In the genomic region with DNA sequence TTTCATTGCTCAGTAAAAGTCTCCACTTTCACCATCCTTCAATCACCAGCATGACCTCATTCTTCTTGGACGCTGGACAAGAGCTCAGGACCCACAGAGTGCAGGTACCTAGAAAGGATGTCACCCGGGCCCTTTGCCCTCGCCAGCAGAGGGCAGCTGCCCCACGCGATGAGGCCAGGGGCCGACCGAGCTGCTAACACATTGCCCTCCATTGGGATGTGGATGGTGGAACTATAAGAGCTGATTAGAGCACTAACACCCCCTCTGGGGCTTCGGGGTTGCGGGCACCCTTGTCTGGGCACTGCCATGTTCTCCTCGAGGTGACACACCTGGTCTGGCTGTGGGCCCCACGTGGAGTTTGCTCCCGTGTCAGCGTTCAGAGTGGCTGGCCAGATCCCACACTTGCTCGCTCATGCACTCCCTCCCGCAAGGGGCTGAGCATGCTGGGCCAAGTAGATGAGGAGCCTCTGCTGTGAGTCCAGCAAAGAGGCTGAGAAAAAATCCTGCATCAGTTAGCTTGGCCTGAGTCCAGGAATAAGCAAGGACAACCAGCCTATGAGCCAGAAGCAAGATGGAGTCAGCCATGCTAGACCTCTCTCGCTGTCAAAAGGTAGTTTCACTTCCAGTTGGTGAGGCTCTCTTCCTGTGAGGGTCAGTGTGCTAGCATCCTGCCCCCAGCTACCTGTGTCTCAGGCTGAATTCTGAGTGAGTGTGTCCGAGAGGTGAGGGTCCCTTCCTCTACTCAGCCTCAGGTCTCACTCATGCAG, we compare ENCODE assay signal across 12 cellular contexts. TPM values are rescaled to one million over a fixed set of nuclear protein-coding genes. Genes with fewer than 3 reads are reported as not detected.
A peak's percentile ranks its signal among the peaks of the same experiment; 100 is the strongest.
DNase-seq lines count a peak whose midpoint lies in the region; ATAC-seq and TF ChIP-seq lines count a peak whose summit lies in the region.
"Had no signal": no experiment of that assay in that cellular context is flagged by ENCODE, and none has a peak within 500 bp of the region (broad histone marks: within the 10 kb centered on the region; RNA-seq: fewer than 3 reads in every experiment).

No MANE protein-coding gene starts in this region.

- no peak overlapping the region for H3K9ac ChIP-seq in PC-3 (ENCODE audit: low read length)

- CTCF ChIA-PET in PC-3 (lab: Charles Lee), result no interaction called here

- TF ChIP-seq CTCF in 22Rv1 (IDR thresholded peaks at IDR 0.05) (peak; percentile 32), GM12864 (IDR thresholded peaks at IDR 0.05; ENCODE audit: low read depth, low read length, missing control alignments) (peak; percentile 17), PC-3 (conservative IDR thresholded peaks at IDR 0.05; ENCODE audit: low read depth, low read length) (peak; percentile 37; the same call in 1 of the 2 replicates), heart right ventricle (IDR thresholded peaks at IDR 0.05) (peak in 7 of 9 donors; percentile 28 to 54 (median 42))

- 83 to 84% methylated on average over 17 of the region's 17 CpGs for WGBS in heart right ventricle, 2 donors

- POLR2A ChIA-PET in PC-3 (lab: Charles Lee; ENCODE audit: unreplicated experiment), result no interaction called here

- H3K27me3 ChIP-seq in PC-3 (ENCODE audit: low read length), result peaks cover 42% of the 10 kb centered on the region
- peaks cover 0 to 15% (median 0%) of the 10 kb centered on the region in 7 donors for H3K27me3 ChIP-seq in heart right ventricle

- DNase-seq in GM12864 (ENCODE audit: low read depth), result no peak
- peak; percentile 18 for DNase-seq in PC-3
- DNase-seq in heart right ventricle, result no peak
- DNase-seq in nucleus accumbens (lab: John Stamatoyannopoulos, UW), result no peak
- DNase-seq in stimulated activated CD4-positive, alpha-beta T cell treated with anti-CD3 and anti-CD28 coated beads, Interleukin-15, amount 100 ng/mL, for 24 hours, result no peak
- DNase-seq: GF-D8, islet precursor cell, T-helper 9 cell had no signal

- H3K36me3 ChIP-seq in PC-3 (ENCODE audit: low read depth, low read length) (no peaks in the 10 kb centered on the region), heart right ventricle (no peaks in the 10 kb centered on the region)

- H3K9me3 ChIP-seq in PC-3 (ENCODE audit: low read length), result no peaks in the 10 kb centered on the region
- peaks cover 0 to 5% (median 0%) of the 10 kb centered on the region in 11 donors for H3K9me3 ChIP-seq in heart right ventricle

- no peak overlapping the region for H3K4me2 ChIP-seq in PC-3 (ENCODE audit: low read length)

- H4K20me1 ChIP-seq in PC-3 (ENCODE audit: low read length), result no peaks in the 10 kb centered on the region

- intact Hi-C loops in PC-3 (cut with micrococcal nuclease) (no loop called here), heart right ventricle (cut with DNase I) (loop anchor here in 3 of 10 donors (1.0 to 5.0 kb wide), 4 partner anchors 50 to 125 kb away; a partner anchor contains a TSS)

- no peak overlapping the region for H3K4me3 ChIP-seq in GM12864 (ENCODE audit: low read depth, low read length)
- H3K4me3 ChIP-seq in PC-3 (ENCODE audit: low read length), result no peak overlapping the region
- H3K4me3 ChIP-seq in heart right ventricle, result no peak overlapping the region

- no peak for ATAC-seq in PC-3
- peak in 7 of 8 donors; percentile 42 to 85 (median 66) for ATAC-seq in heart right ventricle
- ATAC-seq in GM18873 (IDR thresholded peaks at IDR 0.05; ENCODE audit: low FRiP score, unreplicated experiment), result no peak
- no peak for ATAC-seq in HG02678 (IDR thresholded peaks at IDR 0.05; ENCODE audit: unreplicated experiment)

- no peaks in the 10 kb centered on the region for H3K9me2 ChIP-seq in PC-3 (replicated peaks; ENCODE audit: low read length)

- no TSS peak for BruUV-seq in PC-3 (replicated peaks; lab: Mats Ljungman, UMichigan)

- no peaks in the 10 kb centered on the region for H3K79me2 ChIP-seq in PC-3 (ENCODE audit: low read length)

- H3F3A ChIP-seq in PC-3 (ENCODE audit: low read length, unreplicated experiment), result no peaks in the 10 kb centered on the region

- no peak overlapping the region for H2AFZ ChIP-seq in PC-3 (ENCODE audit: low read length)

- H3K27ac ChIP-seq in 22Rv1 (no peak overlapping the region), PC-3 (ENCODE audit: low read length) (no peak overlapping the region), heart right ventricle (no peak overlapping the region)

- H3K4me1 ChIP-seq in PC-3 (ENCODE audit: insufficient read depth, low read length) (peaks cover 11% of the 10 kb centered on the region), heart right ventricle (no peaks in the 10 kb centered on the region)

RNA-seq across cellular contexts. Expression of a gene that starts 9.8 kb away (rescaled TPM):
- total RNA-seq in PC-3 (2014; rRNA removed) (not detected in 2 replicates), heart right ventricle (not detected)
- polyA plus RNA-seq in heart right ventricle, result not detected
- total RNA-seq: bronchial epithelial cell had no signal

RNA-seq across cellular contexts. Expression of a gene that starts 43.6 kb away (rescaled TPM):
- total RNA-seq in PC-3 (2014; rRNA removed), result 0.58 and 1.4 TPM in 2 replicates
- 1 to 10 TPM in 4 of 10 donors, under 1 TPM in 6; 0.18 to 2.4 (median 0.42) TPM for total RNA-seq in heart right ventricle
- polyA plus RNA-seq in heart right ventricle, result under 1 TPM; 0.07 to 0.80 TPM

RNA-seq across cellular contexts. Expression of a gene that starts 56.9 kb away (rescaled TPM):
- total RNA-seq in PC-3 (2014; rRNA removed) (308 and 358 TPM in 2 replicates), heart right ventricle (1,000 to 10,000 TPM in 2 of 10 donors, 100 to 1,000 TPM in 8; 501 to 1,070 (median 786) TPM)
- polyA plus RNA-seq in heart right ventricle, result 100 to 1,000 TPM; 431 to 976 TPM

Comparison
In these comparisons a context has a peak if more than half of its experiments do, and no peak if none do; other contexts are left out.
1. ATAC-seq: peak in heart right ventricle (7 of 8); none in PC-3 (single experiment), GM18873 (single experiment) and HG02678 (single experiment).
2. Peak in every context shown above with its lines, with median percentiles within 50 percentile points of each other: CTCF ChIP-seq.